In genomic region chr2:231196592-231196991, GRCh38 we compare ENCODE assay signal across 1 cellular context.
TF ChIP-seq lines count a peak whose summit lies in the region.

No MANE protein-coding gene starts in this region.

TF ChIP-seq in WTC11, 78 proteins besides CTCF, POLR2A, EP300 and RAD21 (continued from another document):
- TF ChIP-seq MXD4 (CRISPR knock-in tag; IDR thresholded peaks at IDR 0.05; ENCODE audit: borderline replicate concordance) = no peak
- TF ChIP-seq E2F4 (CRISPR knock-in tag; IDR thresholded peaks at IDR 0.05; ENCODE audit: borderline replicate concordance, low read depth) = no peak
- TF ChIP-seq ZNF423 (CRISPR knock-in tag; IDR thresholded peaks at IDR 0.05) = no peak
- no peak for TF ChIP-seq RORB (CRISPR knock-in tag; IDR thresholded peaks at IDR 0.05)
- no peak for TF ChIP-seq ZNF232 (CRISPR knock-in tag; IDR thresholded peaks at IDR 0.05)
- no peak for TF ChIP-seq ZNF219 (CRISPR knock-in tag; IDR thresholded peaks at IDR 0.05; ENCODE audit: borderline replicate concordance)
